Comparison of ENCODE assay signal across 23 cellular contexts in the genomic region with DNA sequence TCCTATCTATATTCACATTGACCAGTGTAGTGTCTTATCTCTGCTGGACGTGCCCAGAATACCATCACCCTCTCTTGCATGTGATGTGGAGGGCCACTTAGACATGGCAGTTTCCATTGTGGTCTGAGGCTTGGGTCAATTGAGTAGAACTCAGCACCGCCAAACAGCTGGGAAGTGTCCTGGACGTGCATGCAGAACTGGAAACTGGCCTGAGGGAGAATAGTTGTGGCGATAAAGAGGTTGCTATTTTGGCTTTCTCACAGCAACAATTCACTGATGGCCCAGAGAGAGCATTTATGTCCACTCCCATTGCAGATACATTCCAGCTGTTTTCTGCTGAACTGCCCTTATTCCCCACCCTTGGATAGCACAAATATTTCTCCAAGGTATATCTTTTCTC.
DNase-seq lines count a peak whose midpoint lies in the region; ATAC-seq, FAIRE-seq and TF ChIP-seq lines count a peak whose summit lies in the region.
"Had no signal": no experiment of that assay in that cellular context is flagged by ENCODE, and none has a peak within 500 bp of the region (broad histone marks: within the 10 kb centered on the region; RNA-seq: fewer than 3 reads in every experiment).

No MANE protein-coding gene starts in this region.

- no peaks in the 10 kb centered on the region for H4K20me1 ChIP-seq in HepG2 (ENCODE audit: insufficient read depth, low read length)

- no peaks in the 10 kb centered on the region for H3K9me3 Mint-ChIP-seq in naive thymus-derived CD8-positive, alpha-beta T cell
- H3K9me3 Mint-ChIP-seq: activated naive CD4-positive, alpha-beta T cell treated with anti-CD3 and anti-CD28 coated beads, Interleukin-2, amount 50 U/mL, for 24 hours; activated T-helper 1 cell treated with anti-CD3 and anti-CD28 coated beads, Interleukin-12 subunit alpha, Interleukin-12 subunit beta, Interleukin-2, Interleukin-4 antibody, amounts not matched to agents 30 ng/mL and 10 ng/mL and 1 ng/mL, durations not matched to agents 14 hours and 24 hours and 36 hours; T-helper 1 cell treated with Interleukin-12 subunit alpha and Interleukin-12 subunit beta and Interleukin-4 antibody, amounts not matched to agents 30 μg/mL and 1 μg/mL, for 36 hours had no signal

- TF ChIP-seq RAD21 in liver (IDR thresholded peaks at IDR 0.05): no peak
- no peak for TF ChIP-seq RAD21 in HepG2 (CRISPR knock-in tag; IDR thresholded peaks at IDR 0.05)

- H3K9me3 ChIP-seq in liver (ENCODE audit: control insufficient read depth in 4 of 4, low read length in 3 of 4) (no peaks in the 10 kb centered on the region), HepG2 (ENCODE audit: low read length) (no peaks in the 10 kb centered on the region), transverse colon (no peaks in the 10 kb centered on the region)
- H3K9me3 ChIP-seq: Peyer's patch, prostate gland had no signal

- H3K4me2 ChIP-seq in HepG2 (ENCODE audit: low read depth, low read length): no peak overlapping the region

- H3K9ac ChIP-seq in liver (ENCODE audit: low read depth in 1 of 2, low read length in 2 of 2) (no peak overlapping the region), HepG2 (ENCODE audit: insufficient read depth, low read depth, low read length) (no peak overlapping the region)

- H3K27ac Mint-ChIP-seq in naive thymus-derived CD8-positive, alpha-beta T cell: no peak overlapping the region
- H3K27ac Mint-ChIP-seq: activated CD4-positive, alpha-beta T cell treated with anti-CD3 and anti-CD28 coated beads for 36 hours; activated naive CD4-positive, alpha-beta T cell treated with anti-CD3 and anti-CD28 coated beads, Interleukin-2, amount 50 U/mL, for 24 hours; activated T-helper 1 cell treated with anti-CD3 and anti-CD28 coated beads, Interleukin-12 subunit alpha, Interleukin-12 subunit beta, Interleukin-2, Interleukin-4 antibody, amounts not matched to agents 30 ng/mL and 10 ng/mL and 1 ng/mL, durations not matched to agents 14 hours and 24 hours and 36 hours; stimulated activated memory B cell treated with anti-CD40 and anti-IgM and Interleukin-4, amounts not matched to agents 10 μg/mL and 1 μg/mL and 100 μg/mL, for 72 hours; T-helper 1 cell treated with Interleukin-12 subunit alpha and Interleukin-12 subunit beta and Interleukin-4 antibody, amounts not matched to agents 30 μg/mL and 1 μg/mL, for 36 hours had no signal

- H3K36me3 ChIP-seq in liver (ENCODE audit: control insufficient read depth in 4 of 4, insufficient read depth in 3 of 4, low read depth in 1 of 4, low read length in 3 of 4) (no peaks in the 10 kb centered on the region), HepG2 (replicated peaks in 1 of 2; ENCODE audit: control insufficient read depth in 1 of 2, insufficient read depth in 2 of 2, low read length in 2 of 2) (no peaks in the 10 kb centered on the region), transverse colon (no peaks in the 10 kb centered on the region)
- H3K36me3 ChIP-seq: Peyer's patch, prostate gland had no signal

- intact Hi-C loops in HepG2 (cut with micrococcal nuclease; ENCODE audit: unreplicated experiment): no loop called here
- intact Hi-C loops in transverse colon (cut with DNase I; ENCODE audit: low total_unique reads): no loop called here

- H3K4me1 ChIP-seq in liver (ENCODE audit: control insufficient read depth in 4 of 4, insufficient read depth in 4 of 4, low read length in 3 of 4) (no peaks in the 10 kb centered on the region), HepG2 (ENCODE audit: insufficient read depth, low read length) (no peaks in the 10 kb centered on the region), transverse colon (no peaks in the 10 kb centered on the region)
- H3K4me1 ChIP-seq: Peyer's patch, prostate gland had no signal

- no peaks in the 10 kb centered on the region for H3K4me1 Mint-ChIP-seq in naive thymus-derived CD8-positive, alpha-beta T cell
- H3K4me1 Mint-ChIP-seq: activated CD4-positive, alpha-beta T cell treated with anti-CD3 and anti-CD28 coated beads for 36 hours; activated naive CD4-positive, alpha-beta T cell treated with anti-CD3 and anti-CD28 coated beads, Interleukin-2, amount 50 U/mL, for 24 hours; stimulated activated memory B cell treated with anti-CD40 and anti-IgM and Interleukin-4, amounts not matched to agents 10 μg/mL and 1 μg/mL and 100 μg/mL, for 72 hours had no signal

- H3K27ac ChIP-seq in liver (ENCODE audit: low read depth in 1 of 2, low read length in 2 of 2) (no peak overlapping the region), HepG2 (ENCODE audit: extremely low read length, insufficient read depth, low read length) (no peak overlapping the region), transverse colon (no peak overlapping the region)
- H3K27ac ChIP-seq: Peyer's patch, prostate gland had no signal

- no peak for TF ChIP-seq EP300 in HepG2 (IDR thresholded peaks at IDR 0.05; ENCODE audit: low read depth in 2 of 2, low read length in 2 of 2)
- TF ChIP-seq EP300 in HepG2 (CRISPR knock-in tag; IDR thresholded peaks at IDR 0.05; ENCODE audit: borderline replicate concordance): no peak
- no peak for TF ChIP-seq EP300 in transverse colon (IDR thresholded peaks at IDR 0.05; ENCODE audit: low read depth)

- H3K4me3 ChIP-seq in liver (ENCODE audit: low read depth in 1 of 3, low read length in 3 of 3): no peak overlapping the region
- H3K4me3 ChIP-seq in HepG2 (replicated peaks in 1 of 3; ENCODE audit: insufficient read depth in 1 of 3, low read depth in 2 of 3, low read length in 3 of 3): no peak overlapping the region
- no peak overlapping the region for H3K4me3 ChIP-seq in transverse colon
- H3K4me3 ChIP-seq: Peyer's patch, prostate gland had no signal

- H3K27me3 Mint-ChIP-seq in naive thymus-derived CD8-positive, alpha-beta T cell: peaks cover 0 to 3% (median 0%) of the 10 kb centered on the region in 5 donors
- H3K27me3 Mint-ChIP-seq: activated naive CD4-positive, alpha-beta T cell treated with anti-CD3 and anti-CD28 coated beads, Interleukin-2, amount 50 U/mL, for 24 hours; stimulated activated memory B cell treated with anti-CD40 and anti-IgM and Interleukin-4, amounts not matched to agents 10 μg/mL and 1 μg/mL and 100 μg/mL, for 72 hours had no signal

- H3K27me3 ChIP-seq in liver (ENCODE audit: control insufficient read depth in 4 of 4, insufficient read depth in 4 of 4, low read length in 3 of 4): no peaks in the 10 kb centered on the region
- H3K27me3 ChIP-seq in HepG2 (ENCODE audit: control insufficient read depth in 1 of 2, insufficient read depth in 2 of 2, low read length in 2 of 2): no peaks in the 10 kb centered on the region
- H3K27me3 ChIP-seq in transverse colon: no peaks in the 10 kb centered on the region
- H3K27me3 ChIP-seq: Peyer's patch had no signal

- 72% methylated on average over 4 of the region's 4 CpGs for WGBS in liver
- 11% methylated on average over 4 of the region's 4 CpGs for WGBS in HepG2 (ENCODE audit: low lambda C conversion rate)
- 52 to 58% methylated on average over 4 of the region's 4 CpGs for WGBS in transverse colon (ENCODE audit: low coverage in 1 of 2), 2 donors

- TF ChIP-seq CTCF in liver (IDR thresholded peaks at IDR 0.05; ENCODE audit: low read depth, low read length, missing input control) (no peak), HepG2 (CRISPR knock-in tag; IDR thresholded peaks at IDR 0.05) (no peak), transverse colon (IDR thresholded peaks at IDR 0.05) (no peak)

- BruUV-seq in HepG2 (replicated peaks; lab: Mats Ljungman, UMichigan): no TSS peak

- DNase-seq in HepG2 (ENCODE audit: low spot score) (no peak), foreskin melanocyte (peak; percentile 89), mucosa of gallbladder (ENCODE audit: low spot score) (peak; percentile 38), transverse colon (no peak), NCI-H2029 (lab: John Stamatoyannopoulos, UW) (no peak)
- DNase-seq in naive thymus-derived CD8-positive, alpha-beta T cell: no peak
- DNase-seq: activated CD4-positive, alpha-beta T cell treated with anti-CD3 and anti-CD28 coated beads for 36 hours; aorta; C1 segment of cervical spinal cord; central memory CD4-positive, alpha-beta T cell; midbrain; NCI-H510A treated with DMSO at 0.1 percent for 48 hours; Peyer's patch; small intestine; stimulated activated CD4-positive, alpha-beta T cell treated with anti-CD3 and anti-CD28 coated beads, Interleukin-2, amount 100 ng/mL, for 24 hours had no signal

- no peak overlapping the region for H2AFZ ChIP-seq in HepG2 (ENCODE audit: low read length)

- H3K4me3 Mint-ChIP-seq in naive thymus-derived CD8-positive, alpha-beta T cell: no peak overlapping the region
- H3K4me3 Mint-ChIP-seq: activated CD4-positive, alpha-beta T cell treated with anti-CD3 and anti-CD28 coated beads for 36 hours; activated naive CD4-positive, alpha-beta T cell treated with anti-CD3 and anti-CD28 coated beads, Interleukin-2, amount 50 U/mL, for 24 hours; activated T-helper 1 cell treated with anti-CD3 and anti-CD28 coated beads, Interleukin-12 subunit alpha, Interleukin-12 subunit beta, Interleukin-2, Interleukin-4 antibody, amounts not matched to agents 30 ng/mL and 10 ng/mL and 1 ng/mL, durations not matched to agents 14 hours and 24 hours and 36 hours; stimulated activated memory B cell treated with anti-CD40 and anti-IgM and Interleukin-4, amounts not matched to agents 10 μg/mL and 1 μg/mL and 100 μg/mL, for 72 hours; T-helper 1 cell treated with Interleukin-12 subunit alpha and Interleukin-12 subunit beta and Interleukin-4 antibody, amounts not matched to agents 30 μg/mL and 1 μg/mL, for 36 hours had no signal

- TF ChIP-seq POLR2A in HepG2 (IDR thresholded peaks at IDR 0.05; ENCODE audit: insufficient read depth in 1 of 2, low read depth in 2 of 2, low read length in 2 of 2): no peak
- no peak for TF ChIP-seq POLR2A in transverse colon (IDR thresholded peaks at IDR 0.05)

- ATAC-seq in HepG2 (no peak), GM21723 (IDR thresholded peaks at IDR 0.05; ENCODE audit: unreplicated experiment) (no peak)
- no peak for ATAC-seq in naive thymus-derived CD8-positive, alpha-beta T cell
- ATAC-seq: activated CD4-positive, alpha-beta T cell treated with anti-CD3 and anti-CD28 coated beads for 36 hours; left colon; stimulated activated memory B cell treated with anti-CD40 and anti-IgM and Interleukin-4, amounts not matched to agents 10 μg/mL and 1 μg/mL and 100 μg/mL, for 72 hours had no signal

- CTCF ChIA-PET in HepG2 (lab: Yijun Ruan, JAX; ENCODE audit: low intra/inter-chr PET ratio, low total read pairs): no interaction called here

- no peak for FAIRE-seq in HepG2 (lab: Jason Lieb, UNC)
- FAIRE-seq: small intestine had no signal

- in situ Hi-C loops in HepG2 (cut with HindIII; ENCODE audit: extremely low pct_ligation_motif_present, low pct_unique_long_range_greater_than_20kb) (no loop called here), transverse colon (cut with MboI; ENCODE audit: low pct_ligation_motif_present in 1 of 4, low pct_unique_long_range_greater_than_20kb in 1 of 4, low sequenced_read_pairs in 3 of 4) (no loop called here)

- H3K36me3 Mint-ChIP-seq in naive thymus-derived CD8-positive, alpha-beta T cell: no peaks in the 10 kb centered on the region
- H3K36me3 Mint-ChIP-seq: activated naive CD4-positive, alpha-beta T cell treated with anti-CD3 and anti-CD28 coated beads, Interleukin-2, amount 50 U/mL, for 24 hours; stimulated activated memory B cell treated with anti-CD40 and anti-IgM and Interleukin-4, amounts not matched to agents 10 μg/mL and 1 μg/mL and 100 μg/mL, for 72 hours had no signal

- POLR2A ChIA-PET in HepG2 (lab: Yijun Ruan, JAX): no interaction called here
- POLR2A ChIA-PET in naive thymus-derived CD8-positive, alpha-beta T cell (lab: Charles Lee): no interaction called here

- H3K79me2 ChIP-seq in HepG2 (ENCODE audit: insufficient read depth, low read length): no peaks in the 10 kb centered on the region

Comparison
In these comparisons a context has a peak if more than half of its experiments do, and no peak if none do; other contexts are left out.
1. DNase-seq: peak in foreskin melanocyte (single experiment) and mucosa of gallbladder (single experiment); none in HepG2 (single experiment), naive thymus-derived CD8-positive, alpha-beta T cell (0 of 10), transverse colon (single experiment) and NCI-H2029 (single experiment).